Comparison of ENCODE assay signal across 27 cellular contexts in genomic region chrX:56385960-56386359, GRCh38.
A peak's percentile ranks its signal among the peaks of the same experiment; 100 is the strongest.
DNase-seq lines count a peak whose midpoint lies in the region; ATAC-seq and TF ChIP-seq lines count a peak whose summit lies in the region.
"Had no signal": no experiment of that assay in that cellular context is flagged by ENCODE, and none has a peak within 500 bp of the region (broad histone marks: within the 10 kb centered on the region; RNA-seq: fewer than 3 reads in every experiment).

No MANE protein-coding gene starts in this region.

- H3K27me3 ChIP-seq in BE2C, result no peaks in the 10 kb centered on the region
- H3K27me3 ChIP-seq: ovary, upper lobe of right lung had no signal

- peak overlapping the region; percentile 80 for H3K27ac Mint-ChIP-seq in activated CD4-positive, alpha-beta T cell treated with anti-CD3 and anti-CD28 coated beads for 36 hours
- H3K27ac Mint-ChIP-seq in stimulated activated naive CD8-positive, alpha-beta T cell treated with anti-CD3 and anti-CD28 coated beads, Interleukin-15, Interleukin-2, amounts not matched to agents 100 ng/mL and 50 ng/mL, for 24 hours, result peak overlapping the region; percentile 78
- H3K27ac Mint-ChIP-seq in activated naive CD8-positive, alpha-beta T cell treated with anti-CD3 and anti-CD28 coated beads, Interleukin-2, amount 50 U/mL, for 24 hours, result peak overlapping the region; percentile 87
- no peak overlapping the region for H3K27ac Mint-ChIP-seq in endothelial cell (ENCODE audit: unreplicated experiment)
- H3K27ac Mint-ChIP-seq: stimulated activated naive B cell treated with anti-CD40 and anti-IgM and Interleukin-4, amounts not matched to agents 10 μg/mL and 1 μg/mL and 100 μg/mL, for 72 hours had no signal

- POLR2A ChIA-PET in activated CD4-positive, alpha-beta T cell treated with anti-CD3 and anti-CD28 coated beads for 36 hours (lab: Charles Lee), result interaction anchor here (0.7 kb wide), 1 partner anchor 324 kb away, joined by 3 read pairs; no protein-coding TSS in a partner anchor

- CTCF ChIA-PET in activated CD4-positive, alpha-beta T cell treated with anti-CD3 and anti-CD28 coated beads for 36 hours (lab: Charles Lee), result no interaction called here

- no peaks in the 10 kb centered on the region for H3K27me3 Mint-ChIP-seq in activated CD4-positive, alpha-beta T cell treated with anti-CD3 and anti-CD28 coated beads for 36 hours
- H3K27me3 Mint-ChIP-seq in stimulated activated naive CD8-positive, alpha-beta T cell treated with anti-CD3 and anti-CD28 coated beads, Interleukin-15, Interleukin-2, amounts not matched to agents 100 ng/mL and 50 ng/mL, for 24 hours, result no peaks in the 10 kb centered on the region
- H3K27me3 Mint-ChIP-seq in activated naive CD8-positive, alpha-beta T cell treated with anti-CD3 and anti-CD28 coated beads, Interleukin-2, amount 50 U/mL, for 24 hours, result no peaks in the 10 kb centered on the region
- no peaks in the 10 kb centered on the region for H3K27me3 Mint-ChIP-seq in endothelial cell (ENCODE audit: unreplicated experiment)
- H3K27me3 Mint-ChIP-seq: stimulated activated naive B cell treated with anti-CD40 and anti-IgM and Interleukin-4, amounts not matched to agents 10 μg/mL and 1 μg/mL and 100 μg/mL, for 72 hours had no signal

- no peak for ATAC-seq in activated CD4-positive, alpha-beta T cell treated with anti-CD3 and anti-CD28 coated beads for 36 hours
- no peak for ATAC-seq in stimulated activated naive CD8-positive, alpha-beta T cell treated with anti-CD3 and anti-CD28 coated beads, Interleukin-15, Interleukin-2, amounts not matched to agents 100 U/mL and 50 U/mL, for 24 hours
- no peak for ATAC-seq in activated naive CD8-positive, alpha-beta T cell treated with anti-CD3 and anti-CD28 coated beads, Interleukin-2, amount 50 U/mL, for 24 hours
- no peak for ATAC-seq in GM18502 (IDR thresholded peaks at IDR 0.05; ENCODE audit: poor library complexity, unreplicated experiment)
- ATAC-seq: HepG2; stimulated activated naive B cell treated with anti-CD40 and anti-IgM and Interleukin-4, amounts not matched to agents 10 μg/mL and 1 μg/mL and 100 μg/mL, for 72 hours; upper lobe of right lung had no signal

- no peaks in the 10 kb centered on the region for H3K9me3 ChIP-seq in BE2C
- H3K9me3 ChIP-seq: ovary, upper lobe of right lung had no signal

- H3K4me3 ChIP-seq in BE2C (ENCODE audit: low read depth, low read length), result no peak overlapping the region
- H3K4me3 ChIP-seq: ovary, upper lobe of right lung had no signal

- H3K4me1 ChIP-seq in BE2C, result no peaks in the 10 kb centered on the region
- H3K4me1 ChIP-seq: upper lobe of right lung had no signal

- no peaks in the 10 kb centered on the region for H3K36me3 ChIP-seq in BE2C
- H3K36me3 ChIP-seq: ovary, upper lobe of right lung had no signal

- H3K4me1 Mint-ChIP-seq in activated CD4-positive, alpha-beta T cell treated with anti-CD3 and anti-CD28 coated beads for 36 hours, result peaks cover 38% of the 10 kb centered on the region
- H3K4me1 Mint-ChIP-seq in stimulated activated naive CD8-positive, alpha-beta T cell treated with anti-CD3 and anti-CD28 coated beads, Interleukin-15, Interleukin-2, amounts not matched to agents 100 ng/mL and 50 ng/mL, for 24 hours (ENCODE audit: low read depth), result peaks cover 55% of the 10 kb centered on the region
- peaks cover 57% of the 10 kb centered on the region for H3K4me1 Mint-ChIP-seq in activated naive CD8-positive, alpha-beta T cell treated with anti-CD3 and anti-CD28 coated beads, Interleukin-2, amount 50 U/mL, for 24 hours
- no peaks in the 10 kb centered on the region for H3K4me1 Mint-ChIP-seq in endothelial cell (ENCODE audit: unreplicated experiment)
- H3K4me1 Mint-ChIP-seq: neural crest cell; stimulated activated naive B cell treated with anti-CD40 and anti-IgM and Interleukin-4, amounts not matched to agents 10 μg/mL and 1 μg/mL and 100 μg/mL, for 72 hours had no signal

- peaks cover 2% of the 10 kb centered on the region for H3K36me3 Mint-ChIP-seq in activated CD4-positive, alpha-beta T cell treated with anti-CD3 and anti-CD28 coated beads for 36 hours (ENCODE audit: low read depth)
- peaks cover 3% of the 10 kb centered on the region for H3K36me3 Mint-ChIP-seq in stimulated activated naive CD8-positive, alpha-beta T cell treated with anti-CD3 and anti-CD28 coated beads, Interleukin-15, Interleukin-2, amounts not matched to agents 100 ng/mL and 50 ng/mL, for 24 hours (ENCODE audit: low read depth)
- no peaks in the 10 kb centered on the region for H3K36me3 Mint-ChIP-seq in activated naive CD8-positive, alpha-beta T cell treated with anti-CD3 and anti-CD28 coated beads, Interleukin-2, amount 50 U/mL, for 24 hours (ENCODE audit: low read depth)
- H3K36me3 Mint-ChIP-seq in endothelial cell (ENCODE audit: low read depth, unreplicated experiment), result no peaks in the 10 kb centered on the region
- H3K36me3 Mint-ChIP-seq: stimulated activated naive B cell treated with anti-CD40 and anti-IgM and Interleukin-4, amounts not matched to agents 10 μg/mL and 1 μg/mL and 100 μg/mL, for 72 hours had no signal

- DNase-seq in activated CD4-positive, alpha-beta T cell treated with anti-CD3 and anti-CD28 coated beads for 36 hours, result no peak
- DNase-seq in activated CD4-positive, alpha-beta T cell treated with anti-CD3 and anti-CD28 coated beads, Interleukin-2, amount 50 U/mL, for 4 hours, result no peak
- no peak for DNase-seq in stimulated activated naive CD8-positive, alpha-beta T cell treated with anti-CD3 and anti-CD28 coated beads, Interleukin-15, Interleukin-2, amounts not matched to agents 100 U/mL and 50 U/mL, for 24 hours
- no peak for DNase-seq in activated naive CD8-positive, alpha-beta T cell treated with anti-CD3 and anti-CD28 coated beads, Interleukin-2, amount 50 U/mL, for 24 hours
- DNase-seq in endothelial cell (ENCODE audit: low spot score) (no peak), BE2C (no peak)
- DNase-seq: activated CD4-positive, alpha-beta T cell treated with anti-CD3 and anti-CD28 coated beads for 1 hour; activated gamma-delta T cell treated with Interleukin-2 at 50 U/mL for 16 hours; caudate nucleus; cortex of kidney; EL; glutamatergic neuron; GOT3; mammary epithelial cell; MM.1S; NCI-H1417; NCI-H2029; NCI-H524; OCI-M1; ovary; retina; stimulated activated naive B cell treated with anti-CD40 and anti-IgM and Interleukin-4, amounts not matched to agents 10 μg/mL and 1 μg/mL and 100 μg/mL, for 72 hours; upper lobe of right lung had no signal

- TF ChIP-seq CTCF in endothelial cell (IDR thresholded peaks at IDR 0.05; ENCODE audit: unreplicated experiment) (no peak), BE2C (IDR thresholded peaks at IDR 0.05; ENCODE audit: low read depth, low read length) (no peak)

- peak overlapping the region; percentile 60 for H3K4me3 Mint-ChIP-seq in activated CD4-positive, alpha-beta T cell treated with anti-CD3 and anti-CD28 coated beads for 36 hours
- peak overlapping the region; percentile 72 for H3K4me3 Mint-ChIP-seq in stimulated activated naive CD8-positive, alpha-beta T cell treated with anti-CD3 and anti-CD28 coated beads, Interleukin-15, Interleukin-2, amounts not matched to agents 100 ng/mL and 50 ng/mL, for 24 hours
- peak overlapping the region; percentile 70 for H3K4me3 Mint-ChIP-seq in activated naive CD8-positive, alpha-beta T cell treated with anti-CD3 and anti-CD28 coated beads, Interleukin-2, amount 50 U/mL, for 24 hours
- H3K4me3 Mint-ChIP-seq in endothelial cell (ENCODE audit: unreplicated experiment), result no peak overlapping the region
- H3K4me3 Mint-ChIP-seq: neural crest cell; stimulated activated naive B cell treated with anti-CD40 and anti-IgM and Interleukin-4, amounts not matched to agents 10 μg/mL and 1 μg/mL and 100 μg/mL, for 72 hours had no signal

- intact Hi-C loops in activated CD4-positive, alpha-beta T cell treated with anti-CD3 and anti-CD28 coated beads for 36 hours (cut with DNase I, micrococcal nuclease), result no loop called here

- H3K9me3 Mint-ChIP-seq in activated CD4-positive, alpha-beta T cell treated with anti-CD3 and anti-CD28 coated beads for 36 hours (ENCODE audit: low read depth), result no peaks in the 10 kb centered on the region
- H3K9me3 Mint-ChIP-seq in stimulated activated naive CD8-positive, alpha-beta T cell treated with anti-CD3 and anti-CD28 coated beads, Interleukin-15, Interleukin-2, amounts not matched to agents 100 ng/mL and 50 ng/mL, for 24 hours, result no peaks in the 10 kb centered on the region
- H3K9me3 Mint-ChIP-seq in activated naive CD8-positive, alpha-beta T cell treated with anti-CD3 and anti-CD28 coated beads, Interleukin-2, amount 50 U/mL, for 24 hours, result no peaks in the 10 kb centered on the region
- H3K9me3 Mint-ChIP-seq in endothelial cell (ENCODE audit: unreplicated experiment), result no peaks in the 10 kb centered on the region
- H3K9me3 Mint-ChIP-seq: stimulated activated naive B cell treated with anti-CD40 and anti-IgM and Interleukin-4, amounts not matched to agents 10 μg/mL and 1 μg/mL and 100 μg/mL, for 72 hours had no signal
